In the genomic region with DNA sequence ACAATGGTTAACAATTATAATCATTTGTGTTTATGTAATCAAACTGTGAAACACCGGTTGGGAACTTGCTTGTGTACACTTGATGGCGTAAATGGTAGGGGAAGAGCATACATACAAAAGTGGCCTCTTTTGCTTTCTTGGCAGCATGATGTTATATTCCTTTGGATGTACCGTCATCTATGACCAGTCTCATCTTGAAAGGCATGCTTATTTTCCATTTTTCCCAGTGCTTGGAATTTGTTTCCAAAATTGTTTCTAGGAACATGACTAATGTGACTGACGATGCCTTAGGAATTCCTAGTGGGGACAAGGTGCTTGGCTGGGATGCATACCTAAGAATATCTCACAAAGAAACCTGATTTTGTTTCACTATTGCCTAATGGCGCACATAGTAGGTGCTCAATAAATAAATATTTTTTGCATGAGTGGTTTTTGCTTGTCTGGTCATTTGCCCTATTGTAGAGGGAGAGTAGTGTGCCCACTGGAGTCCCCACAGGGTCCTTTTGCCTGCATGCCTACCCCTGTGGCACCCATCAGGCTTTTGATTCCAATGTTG, we compare ENCODE assay signal across 12 cellular contexts. TPM values are rescaled to one million over a fixed set of nuclear protein-coding genes. Genes with fewer than 3 reads are reported as not detected.
DNase-seq lines count a peak whose midpoint lies in the region; ATAC-seq lines count a peak whose summit lies in the region.
"Had no signal": no experiment of that assay in that cellular context is flagged by ENCODE, and none has a peak within 500 bp of the region (broad histone marks: within the 10 kb centered on the region; RNA-seq: fewer than 3 reads in every experiment).

No MANE protein-coding gene starts in this region.

- 95% methylated on average over 5 of the region's 5 CpGs for WGBS in thymus

- no peaks in the 10 kb centered on the region for H3K27me3 Mint-ChIP-seq in activated naive CD4-positive, alpha-beta T cell treated with anti-CD3 and anti-CD28 coated beads for 36 hours (ENCODE audit: low read depth)
- no peaks in the 10 kb centered on the region for H3K27me3 Mint-ChIP-seq in activated naive CD8-positive, alpha-beta T cell treated with anti-CD3 and anti-CD28 coated beads, Interleukin-2, amount 50 U/mL, for 24 hours

- H3K36me3 ChIP-seq in thymus (ENCODE audit: control insufficient read depth, insufficient read depth), result peaks cover 20% of the 10 kb centered on the region

- ATAC-seq in activated naive CD8-positive, alpha-beta T cell treated with anti-CD3 and anti-CD28 coated beads, Interleukin-2, amount 50 U/mL, for 24 hours, result no peak

- peak overlapping the region; percentile 90 for H3K27ac ChIP-seq in thymus (ENCODE audit: low read depth)
- H3K27ac ChIP-seq: C4-2B had no signal

- H3K9me3 ChIP-seq in thymus (ENCODE audit: control insufficient read depth), result no peaks in the 10 kb centered on the region

- intact Hi-C loops in activated naive CD4-positive, alpha-beta T cell treated with anti-CD3 and anti-CD28 coated beads for 36 hours (cut with micrococcal nuclease), result loop anchor here (1.0 kb wide), 3 partner anchors 10 to 17 kb away; no protein-coding TSS in a partner anchor

- no peak overlapping the region for H3K4me3 ChIP-seq in thymus (ENCODE audit: low read length)

- H3K4me3 Mint-ChIP-seq in activated naive CD4-positive, alpha-beta T cell treated with anti-CD3 and anti-CD28 coated beads for 36 hours, result peak overlapping the region; percentile 15
- H3K4me3 Mint-ChIP-seq in activated naive CD8-positive, alpha-beta T cell treated with anti-CD3 and anti-CD28 coated beads, Interleukin-2, amount 50 U/mL, for 24 hours, result peak overlapping the region; percentile 40

- CTCF ChIA-PET in activated naive CD4-positive, alpha-beta T cell treated with anti-CD3 and anti-CD28 coated beads for 36 hours (lab: Charles Lee), result interaction anchor here (1.2 to 1.6 kb wide), 2 partner anchors 26 to 50 kb away, joined by 3 to 4 read pairs; no protein-coding TSS in a partner anchor

- H3K36me3 Mint-ChIP-seq in activated naive CD4-positive, alpha-beta T cell treated with anti-CD3 and anti-CD28 coated beads for 36 hours (ENCODE audit: low read depth), result peaks cover 69% of the 10 kb centered on the region
- H3K36me3 Mint-ChIP-seq in activated naive CD8-positive, alpha-beta T cell treated with anti-CD3 and anti-CD28 coated beads, Interleukin-2, amount 50 U/mL, for 24 hours (ENCODE audit: low read depth), result peaks cover 61% of the 10 kb centered on the region

- no peaks in the 10 kb centered on the region for H3K9me3 Mint-ChIP-seq in activated naive CD4-positive, alpha-beta T cell treated with anti-CD3 and anti-CD28 coated beads for 36 hours
- H3K9me3 Mint-ChIP-seq in activated naive CD8-positive, alpha-beta T cell treated with anti-CD3 and anti-CD28 coated beads, Interleukin-2, amount 50 U/mL, for 24 hours, result no peaks in the 10 kb centered on the region

- H3K27ac Mint-ChIP-seq in activated naive CD4-positive, alpha-beta T cell treated with anti-CD3 and anti-CD28 coated beads for 36 hours, result peak overlapping the region; percentile 98
- H3K27ac Mint-ChIP-seq in activated naive CD8-positive, alpha-beta T cell treated with anti-CD3 and anti-CD28 coated beads, Interleukin-2, amount 50 U/mL, for 24 hours, result peak overlapping the region; percentile 87

- DNase-seq in activated naive CD4-positive, alpha-beta T cell treated with anti-CD3 and anti-CD28 coated beads for 36 hours, result no peak
- DNase-seq in activated naive CD4-positive, alpha-beta T cell treated with anti-CD3 and anti-CD28 coated beads, Interleukin-2, amount 50 U/mL, for 16 hours, result no peak
- no peak for DNase-seq in activated naive CD8-positive, alpha-beta T cell treated with anti-CD3 and anti-CD28 coated beads, Interleukin-2, amount 50 U/mL, for 24 hours
- DNase-seq in hepatic stellate cell (ENCODE audit: low spot score) (peak; percentile 57), NCI-H82 (lab: John Stamatoyannopoulos, UW) (no peak), NCI-H748 (lab: John Stamatoyannopoulos, UW; ENCODE audit: unreplicated experiment) (no peak)
- DNase-seq in stimulated activated naive CD4-positive, alpha-beta T cell treated with Interleukin-2 at 50 U/mL for 16 hours (lab: John Stamatoyannopoulos, UW), result no peak
- DNase-seq: activated CD8-positive, alpha-beta memory T cell treated with anti-CD3 and anti-CD28 coated beads, Interleukin-2, amount 50 U/mL, for 48 hours; Kasumi-1; OCI-M1 had no signal

- peaks cover 16% of the 10 kb centered on the region for H3K4me1 ChIP-seq in thymus (ENCODE audit: control insufficient read depth, insufficient read depth, low read length)

- no peaks in the 10 kb centered on the region for H3K27me3 ChIP-seq in thymus (ENCODE audit: control insufficient read depth, insufficient read depth)

- H3K4me1 Mint-ChIP-seq in activated naive CD4-positive, alpha-beta T cell treated with anti-CD3 and anti-CD28 coated beads for 36 hours (ENCODE audit: low read depth), result peaks cover 74% of the 10 kb centered on the region
- H3K4me1 Mint-ChIP-seq in activated naive CD8-positive, alpha-beta T cell treated with anti-CD3 and anti-CD28 coated beads, Interleukin-2, amount 50 U/mL, for 24 hours, result peaks cover 61% of the 10 kb centered on the region

RNA-seq across cellular contexts. Expression of gene SAE1, which starts 45.5 kb away (rescaled TPM):
- total RNA-seq in activated naive CD4-positive, alpha-beta T cell treated with anti-CD3 and anti-CD28 coated beads for 36 hours, result 100 to 1,000 TPM; 160 to 161 TPM
- 40.5 TPM for polyA plus RNA-seq in thymus

RNA-seq across cellular contexts. Expression of gene BBC3, which starts 54.9 kb away (rescaled TPM):
- 10 to 100 TPM; 55.9 to 59.5 TPM for total RNA-seq in activated naive CD4-positive, alpha-beta T cell treated with anti-CD3 and anti-CD28 coated beads for 36 hours
- 15.1 TPM for polyA plus RNA-seq in thymus
